Comparison of ENCODE assay signal across 17 cellular contexts in genomic region chr22:44538071-44538470, GRCh38. TPM values are rescaled to one million over a fixed set of nuclear protein-coding genes. Genes with fewer than 3 reads are reported as not detected.
A peak's percentile ranks its signal among the peaks of the same experiment; 100 is the strongest.
DNase-seq lines count a peak whose midpoint lies in the region; ATAC-seq and TF ChIP-seq lines count a peak whose summit lies in the region.
"Had no signal": no experiment of that assay in that cellular context is flagged by ENCODE, and none has a peak within 500 bp of the region (broad histone marks: within the 10 kb centered on the region; RNA-seq: fewer than 3 reads in every experiment).

No MANE protein-coding gene starts in this region.

- DNase-seq in MCF 10A (ENCODE audit: unreplicated experiment): peak; percentile 51
- DNase-seq in breast epithelium (ENCODE audit: low spot score in 2 of 2): no peak
- peak; percentile 8 for DNase-seq in NCI-H460 (ENCODE audit: extremely low read depth, low read depth)
- DNase-seq in epithelial cell of esophagus (ENCODE audit: low read depth): peak; percentile 71
- no peak for DNase-seq in osteoblast (ENCODE audit: insufficient read length, low spot score, missing footprints)
- no peak for DNase-seq in smooth muscle cell (lab: John Stamatoyannopoulos, UW; ENCODE audit: unreplicated experiment)
- DNase-seq: activated T-cell treated with anti-CD3 and anti-CD28 coated beads, Interleukin-2, amount 50 U/mL, for 24 hours; immature natural killer cell; Karpas-422; mesendoderm; NCI-H446 treated with DMSO at 0.1 percent for 48 hours; substantia nigra; T-cell had no signal

- H3K27me3 Mint-ChIP-seq in MCF 10A (ENCODE audit: insufficient read depth, unreplicated experiment): peaks cover 64% of the 10 kb centered on the region

- H3K4me2 ChIP-seq in osteoblast (ENCODE audit: insufficient read depth, low read length) (no peak overlapping the region), smooth muscle cell (no peak overlapping the region)

- H3K9me3 Mint-ChIP-seq in MCF 10A (ENCODE audit: unreplicated experiment): no peaks in the 10 kb centered on the region
- H3K9me3 Mint-ChIP-seq: activated T-cell treated with anti-CD3 and anti-CD28 coated beads, Interleukin-2, amount 50 U/mL, for 24 hours; dendritic cell treated with granulocyte-macrophage colony-stimulating factor and Interleukin-4, amounts not matched to agents 40 ng/mL and 50 ng/mL, for 4 days; immature natural killer cell; T-cell had no signal

- no peak overlapping the region for H2AFZ ChIP-seq in osteoblast (ENCODE audit: low read length)
- H2AFZ ChIP-seq in smooth muscle cell (ENCODE audit: low read depth): no peak overlapping the region

- no peak overlapping the region for H3K27ac ChIP-seq in breast epithelium
- H3K27ac ChIP-seq in osteoblast (ENCODE audit: low read depth, low read length): no peak overlapping the region
- H3K27ac ChIP-seq in smooth muscle cell (ENCODE audit: low read depth): no peak overlapping the region

- no peak overlapping the region for H3K27ac Mint-ChIP-seq in MCF 10A (ENCODE audit: low read depth, unreplicated experiment)
- H3K27ac Mint-ChIP-seq: activated T-cell treated with anti-CD3 and anti-CD28 coated beads, Interleukin-2, amount 50 U/mL, for 24 hours; dendritic cell treated with granulocyte-macrophage colony-stimulating factor and Interleukin-4, amounts not matched to agents 40 ng/mL and 50 ng/mL, for 4 days; immature natural killer cell; T-cell had no signal

- H3K79me2 ChIP-seq in osteoblast (ENCODE audit: insufficient read depth, low read length) (no peaks in the 10 kb centered on the region), smooth muscle cell (ENCODE audit: low read depth) (no peaks in the 10 kb centered on the region)

- no peaks in the 10 kb centered on the region for H3K36me3 Mint-ChIP-seq in MCF 10A (ENCODE audit: insufficient read depth, unreplicated experiment)
- H3K36me3 Mint-ChIP-seq: immature natural killer cell, T-cell had no signal

- 47% methylated on average over 16 of the region's 16 CpGs for WGBS in smooth muscle cell (ENCODE audit: low lambda C conversion rate)

- H3K36me3 ChIP-seq in breast epithelium (no peaks in the 10 kb centered on the region), osteoblast (ENCODE audit: insufficient read depth, low read length) (no peaks in the 10 kb centered on the region), smooth muscle cell (ENCODE audit: low read depth) (no peaks in the 10 kb centered on the region)

- H3K4me1 ChIP-seq in breast epithelium: no peaks in the 10 kb centered on the region
- no peaks in the 10 kb centered on the region for H3K4me1 ChIP-seq in osteoblast (ENCODE audit: insufficient read depth, low read length)
- no peaks in the 10 kb centered on the region for H3K4me1 ChIP-seq in smooth muscle cell (ENCODE audit: low read depth)

- TF ChIP-seq CTCF in MCF 10A (IDR thresholded peaks at IDR 0.05; ENCODE audit: unreplicated experiment) (no peak), breast epithelium (IDR thresholded peaks at IDR 0.05) (no peak), epithelial cell of esophagus (IDR thresholded peaks at IDR 0.05; ENCODE audit: insufficient read depth, low read depth, low read length, missing control alignments) (no peak), osteoblast (IDR thresholded peaks at IDR 0.05; ENCODE audit: extremely low read depth, low read depth, low read length) (no peak), smooth muscle cell (IDR thresholded peaks at IDR 0.05; ENCODE audit: borderline replicate concordance, insufficient read depth, poor library complexity, severe bottlenecking) (no peak)

- POLR2A ChIA-PET in MCF 10A (lab: Yijun Ruan, JAX): no interaction called here

- H3K27me3 ChIP-seq in breast epithelium (peaks cover 0 to 47% of the 10 kb centered on the region in 2 donors), osteoblast (ENCODE audit: insufficient read depth, low read length) (peaks cover 39% of the 10 kb centered on the region), smooth muscle cell (ENCODE audit: low read depth) (peaks cover 8% of the 10 kb centered on the region)

- BruUV-seq in MCF 10A (replicated peaks; lab: Mats Ljungman, UMichigan): no TSS peak

- no peak overlapping the region for H3K4me3 Mint-ChIP-seq in MCF 10A (ENCODE audit: unreplicated experiment)
- H3K4me3 Mint-ChIP-seq: activated T-cell treated with anti-CD3 and anti-CD28 coated beads, Interleukin-2, amount 50 U/mL, for 24 hours; dendritic cell treated with granulocyte-macrophage colony-stimulating factor and Interleukin-4, amounts not matched to agents 40 ng/mL and 50 ng/mL, for 4 days; immature natural killer cell; T-cell had no signal

- ATAC-seq in GM21786 (IDR thresholded peaks at IDR 0.05; ENCODE audit: unreplicated experiment) (no peak), GM21717 (IDR thresholded peaks at IDR 0.05; ENCODE audit: unreplicated experiment) (no peak)
- ATAC-seq: activated CD4-positive, CD25-positive, alpha-beta regulatory T cell treated with anti-CD3 and anti-CD28 coated beads, Interleukin-2, amount 50 U/mL, for 24 hours; T-cell had no signal

- H3K9me3 ChIP-seq in breast epithelium (no peaks in the 10 kb centered on the region), osteoblast (ENCODE audit: low read depth, low read length) (no peaks in the 10 kb centered on the region), smooth muscle cell (replicated peaks; ENCODE audit: low read depth) (no peaks in the 10 kb centered on the region)

- H3K4me3 ChIP-seq in breast epithelium (no peak overlapping the region), epithelial cell of esophagus (ENCODE audit: low read length) (no peak overlapping the region), osteoblast (ENCODE audit: insufficient read depth, low read length) (no peak overlapping the region), smooth muscle cell (no peak overlapping the region)

- no peak overlapping the region for H3K9ac ChIP-seq in smooth muscle cell (ENCODE audit: low read depth)

- H3F3A ChIP-seq in smooth muscle cell (ENCODE audit: low read depth): no peaks in the 10 kb centered on the region

- intact Hi-C loops in MCF 10A (cut with micrococcal nuclease) (no loop called here), breast epithelium (cut with DNase I; ENCODE audit: low total_unique reads) (no loop called here)

- no peaks in the 10 kb centered on the region for H3K4me1 Mint-ChIP-seq in MCF 10A (ENCODE audit: insufficient read depth, unreplicated experiment)
- H3K4me1 Mint-ChIP-seq: immature natural killer cell had no signal

- CTCF ChIA-PET in MCF 10A (lab: Yijun Ruan, JAX): no interaction called here

- TF ChIP-seq POLR2A in breast epithelium (IDR thresholded peaks at IDR 0.05): no peak

- H4K20me1 ChIP-seq in osteoblast (ENCODE audit: insufficient read depth, low read length) (no peaks in the 10 kb centered on the region), smooth muscle cell (ENCODE audit: low read depth) (no peaks in the 10 kb centered on the region)

RNA-seq across cellular contexts. Expression of gene RTL6, which starts 40.0 kb away (rescaled TPM):
- 18.8 and 25.0 TPM in 2 replicates for total RNA-seq in MCF 10A (2022)
- 10 to 100 TPM; 19.7 to 21.5 (median 20.8) TPM for total RNA-seq in breast epithelium
- 22.5 and 23.1 TPM in 2 replicates for total RNA-seq in NCI-H460 (2014; rRNA removed; shearing (Covaris generic))
- 12.0 TPM in 2 replicates for polyA plus RNA-seq in NCI-H460 (2014; cell fraction: nucleus; rRNA removed)
- 26.5 and 30.4 TPM in 2 replicates for total RNA-seq in osteoblast
- total RNA-seq in smooth muscle cell: 15.1 and 20.7 TPM in 2 replicates
- 12.6 and 14.9 TPM in 2 replicates for polyA plus RNA-seq in smooth muscle cell

Comparison
In these comparisons a context has a peak if more than half of its experiments do, and no peak if none do; other contexts are left out.
1. DNase-seq: peak in MCF 10A (single experiment), NCI-H460 (single experiment) and epithelial cell of esophagus (single experiment); none in breast epithelium (0 of 2), osteoblast (single experiment) and smooth muscle cell (single experiment).